Comparison of ENCODE assay signal across 1 cellular context in genomic region chr6:111481836-111482235, GRCh38.
A peak's percentile ranks its signal among the peaks of the same experiment; 100 is the strongest.
TF ChIP-seq lines count a peak whose summit lies in the region.

No MANE protein-coding gene starts in this region.

TF ChIP-seq in HepG2, 621 proteins besides CTCF, POLR2A, EP300 and RAD21 (continued from another document):
- TF ChIP-seq TFDP1 (CRISPR knock-in tag; IDR thresholded peaks at IDR 0.05; ENCODE audit: borderline replicate concordance) (no peak), ZFP37 (CRISPR knock-in tag; IDR thresholded peaks at IDR 0.05; ENCODE audit: borderline replicate concordance) (no peak), ZNF20 (CRISPR knock-in tag; IDR thresholded peaks at IDR 0.05) (no peak), KLF11 (CRISPR knock-in tag; IDR thresholded peaks at IDR 0.05) (no peak), ZNF446 (CRISPR knock-in tag; IDR thresholded peaks at IDR 0.05) (peak; percentile 55; the same call in 1 of the 2 replicates), ZSCAN25 (CRISPR knock-in tag; IDR thresholded peaks at IDR 0.05) (no peak), HNF1B (CRISPR knock-in tag; IDR thresholded peaks at IDR 0.05) (0 out of 2 replicates have a peak, but pooled peaks have one; percentile 44), DMAP1 (CRISPR knock-in tag; IDR thresholded peaks at IDR 0.05) (no peak), KLF13 (CRISPR knock-in tag; IDR thresholded peaks at IDR 0.05) (no peak), ZNF691 (CRISPR knock-in tag; IDR thresholded peaks at IDR 0.05; ENCODE audit: borderline replicate concordance, low read depth) (0 out of 2 replicates have a peak, but pooled peaks have one; percentile 26), ZBTB3 (CRISPR knock-in tag; IDR thresholded peaks at IDR 0.05; ENCODE audit: borderline replicate concordance, low read depth) (0 out of 2 replicates have a peak, but pooled peaks have one; percentile 26), MAZ (IDR thresholded peaks at IDR 0.05; ENCODE audit: borderline replicate concordance, low read depth, low read length) (no peak), MAZ (CRISPR knock-in tag; IDR thresholded peaks at IDR 0.05; ENCODE audit: low read depth) (no peak), ZNF777 (CRISPR knock-in tag; IDR thresholded peaks at IDR 0.05) (no peak), AGO2 (optimal IDR thresholded peaks at IDR 0.05; ENCODE audit: low read depth, low read length) (no peak), ZNF883 (CRISPR knock-in tag; IDR thresholded peaks at IDR 0.05; ENCODE audit: not compliant biosample characterization) (no peak), XRCC5 (optimal IDR thresholded peaks at IDR 0.05; ENCODE audit: low read length) (peak; percentile 71), SIX1 (CRISPR knock-in tag; IDR thresholded peaks at IDR 0.05; ENCODE audit: borderline replicate concordance) (no peak), CC2D1A (CRISPR knock-in tag; IDR thresholded peaks at IDR 0.05) (0 out of 2 replicates have a peak, but pooled peaks have one; percentile 80), DDIT3 (CRISPR knock-in tag; IDR thresholded peaks at IDR 0.05) (no peak)
- TF ChIP-seq, protein P1, sequence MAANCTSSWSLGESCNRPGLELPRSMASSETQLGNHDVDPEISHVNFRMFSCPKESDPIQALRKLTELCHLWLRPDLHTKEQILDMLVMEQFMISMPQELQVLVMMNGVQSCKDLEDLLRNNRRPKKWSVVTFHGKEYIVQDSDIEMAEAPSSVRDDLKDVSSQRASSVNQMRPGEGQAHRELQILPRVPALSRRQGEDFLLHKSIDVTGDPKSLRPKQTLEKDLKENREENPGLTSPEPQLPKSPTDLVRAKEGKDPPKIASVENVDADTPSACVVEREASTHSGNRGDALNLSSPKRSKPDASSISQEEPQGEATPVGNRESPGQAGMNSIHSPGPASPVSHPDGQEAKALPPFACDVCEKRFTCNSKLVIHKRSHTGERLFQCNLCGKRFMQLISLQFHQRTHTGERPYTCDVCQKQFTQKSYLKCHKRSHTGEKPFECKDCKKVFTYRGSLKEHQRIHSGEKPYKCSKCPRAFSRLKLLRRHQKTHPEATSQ (CRISPR knock-in tag; IDR thresholded peaks at IDR 0.05; ENCODE audit: borderline replicate concordance): no peak
